ENCODE assay signal across 29 cellular contexts in genomic region chr19:30311911-30312310, GRCh38.
"Had no signal": no experiment of that assay in that cellular context is flagged by ENCODE, and none has a peak within 500 bp of the region (broad histone marks: within the 10 kb centered on the region; RNA-seq: fewer than 3 reads in every experiment).

No MANE protein-coding gene starts in this region.

- DNase-seq: naive B cell; naive thymus-derived CD8-positive, alpha-beta T cell; nephron progenitor cell; occipital lobe; ovary; psoas muscle; right lobe of liver; sigmoid colon; spleen; stimulated activated CD4-positive, alpha-beta T cell treated with anti-CD3 and anti-CD28 coated beads, Interleukin-12 subunit alpha, Interleukin-12 subunit beta, amount 100 ng/mL, for 4 hours; stimulated activated CD4-positive, alpha-beta T cell treated with anti-CD3 and anti-CD28 coated beads, Interleukin-1b, Interleukin-23, amount 100 ng/mL, for 48 hours; stimulated activated CD4-positive, alpha-beta T cell treated with anti-CD3 and anti-CD28 coated beads, Interleukin-4, amount 100 ng/mL, for 1 hour; stimulated activated CD4-positive, alpha-beta T cell treated with anti-CD3 and anti-CD28 coated beads, Interleukin-4, amount 100 ng/mL, for 4 hours; stimulated activated CD8-positive, alpha-beta memory T cell treated with anti-CD3 and anti-CD28 coated beads, Interleukin-4, amount 100 ng/mL, for 48 hours; stimulated activated naive CD4-positive, alpha-beta T cell; stimulated activated naive CD8-positive, alpha-beta T cell treated with anti-CD3 and anti-CD28 coated beads, Interleukin-15, amount 100 ng/mL, for 72 hours; stimulated activated naive CD8-positive, alpha-beta T cell treated with anti-CD3 and anti-CD28 coated beads, Interleukin-15, Interleukin-2, amounts not matched to agents 100 U/mL and 50 U/mL, for 24 hours; substantia nigra; testis; tibial artery; transverse colon; upper lobe of right lung had no signal

- H3K27ac ChIP-seq: ovary, parathyroid adenoma, psoas muscle, right lobe of liver, sigmoid colon, spleen, suprapubic skin, testis, tibial artery, transverse colon, upper lobe of right lung, vagina had no signal

- H3K9ac ChIP-seq: parathyroid adenoma had no signal

- H2AFZ ChIP-seq: parathyroid adenoma had no signal

- H3K9me3 ChIP-seq: ovary, psoas muscle, right lobe of liver, sigmoid colon, suprapubic skin, testis, transverse colon, upper lobe of right lung, vagina had no signal

- H3K4me3 ChIP-seq: ovary, psoas muscle, right lobe of liver, sigmoid colon, smooth muscle cell, spleen, suprapubic skin, testis, tibial artery, transverse colon, upper lobe of right lung, vagina had no signal

- H3K79me2 ChIP-seq: parathyroid adenoma had no signal

- ATAC-seq: naive thymus-derived CD8-positive, alpha-beta T cell; natural killer cell treated with Interleukin-12 subunit alpha and Interleukin-12 subunit beta and Interleukin-15 and Interleukin-18, amount 100 ng/mL, for 72 hours; psoas muscle; right cardiac atrium; right lobe of liver; stimulated activated memory B cell treated with anti-CD40 and anti-IgM and Interleukin-4, amounts not matched to agents 10 μg/mL and 1 μg/mL and 100 μg/mL, for 72 hours; stimulated activated naive CD8-positive, alpha-beta T cell treated with anti-CD3 and anti-CD28 coated beads, Interleukin-15, amount 100 ng/mL, for 72 hours; stimulated activated naive CD8-positive, alpha-beta T cell treated with anti-CD3 and anti-CD28 coated beads, Interleukin-15, Interleukin-2, amounts not matched to agents 100 U/mL and 50 U/mL, for 24 hours had no signal

- H3K27me3 ChIP-seq: ovary, right lobe of liver, sigmoid colon, spleen, testis, tibial artery, transverse colon, upper lobe of right lung, vagina had no signal

- H3K4me2 ChIP-seq: smooth muscle cell had no signal

- H3K36me3 ChIP-seq: ovary, right lobe of liver, sigmoid colon, spleen, suprapubic skin, tibial artery, transverse colon, upper lobe of right lung, vagina had no signal

- H3K4me1 ChIP-seq: parathyroid adenoma, psoas muscle, right lobe of liver, sigmoid colon, spleen, suprapubic skin, testis, tibial artery, transverse colon, upper lobe of right lung, vagina had no signal
